ENCODE assay signal across 32 cellular contexts in genomic region chr11:96621161-96621560, GRCh38.
"Had no signal": no experiment of that assay in that cellular context is flagged by ENCODE, and none has a peak within 500 bp of the region (broad histone marks: within the 10 kb centered on the region; RNA-seq: fewer than 3 reads in every experiment).

No MANE protein-coding gene starts in this region.

- H3K4me1 ChIP-seq: body of pancreas, breast epithelium had no signal

- H3K27me3 ChIP-seq: adrenal gland, body of pancreas, brain microvascular endothelial cell, breast epithelium had no signal

- ATAC-seq: activated CD8-positive, alpha-beta T cell treated with anti-CD3 and anti-CD28 coated beads for 36 hours; activated naive CD4-positive, alpha-beta T cell treated with anti-CD3 and anti-CD28 coated beads, Interleukin-2, amount 50 U/mL, for 72 hours; activated T-cell treated with anti-CD3 and anti-CD28 coated beads, Interleukin-2, amount 50 U/mL, for 4 hours; activated T-cell treated with anti-CD3 and anti-CD28 coated beads, Interleukin-2, amount 50 U/mL, for 72 hours; activated T-helper 17 cell treated with anti-CD3 and anti-CD28 coated beads, Interleukin-2, amount 50 U/mL, for 72 hours; body of pancreas had no signal

- H3K27ac ChIP-seq: adrenal gland, body of pancreas, brain microvascular endothelial cell, breast epithelium, VCaP had no signal

- H3K4me3 ChIP-seq: adrenal gland, body of pancreas, breast epithelium had no signal

- DNase-seq: activated B cell treated with CpG ODN at 0.5 μM for 24 hours; activated CD4-positive, alpha-beta memory T cell treated with anti-CD3 and anti-CD28 coated beads for 36 hours; activated CD4-positive, alpha-beta T cell treated with anti-CD3 and anti-CD28 coated beads for 4 hours; activated CD4-positive, alpha-beta T cell treated with anti-CD3 and anti-CD28 coated beads, Interleukin-2, amount 10 ng/mL, durations not matched to agents 24 days and 14 days; activated CD4-positive, alpha-beta T cell treated with anti-CD3 and anti-CD28 coated beads, Interleukin-2, amount 50 U/mL, for 1 hour; activated CD4-positive, alpha-beta T cell treated with anti-CD3 and anti-CD28 coated beads, Interleukin-2, amount 50 U/mL, for 4 hours; activated CD4-positive, CD25-positive, alpha-beta regulatory T cell treated with anti-CD3 and anti-CD28 coated beads, Interleukin-2, amount 50 U/mL, for 72 hours; activated CD8-positive, alpha-beta memory T cell treated with anti-CD3 and anti-CD28 coated beads, Interleukin-2, amount 50 U/mL, for 4 hours; activated CD8-positive, alpha-beta T cell treated with anti-CD3 and anti-CD28 coated beads for 36 hours; activated effector memory CD4-positive, alpha-beta T cell treated with anti-CD3 and anti-CD28 coated beads, Interleukin-2, amount 50 U/mL, for 16 hours; activated gamma-delta T cell treated with Interleukin-2 at 50 U/mL for 16 hours; activated naive CD4-positive, alpha-beta T cell; activated naive CD4-positive, alpha-beta T cell treated with anti-CD3 and anti-CD28 coated beads for 36 hours; activated naive CD4-positive, alpha-beta T cell treated with anti-CD3 and anti-CD28 coated beads, Interleukin-2, amount 50 U/mL, for 16 hours; activated naive CD8-positive, alpha-beta T cell treated with anti-CD3 and anti-CD28 coated beads for 36 hours; activated T-cell treated with anti-CD3 and anti-CD28 coated beads for 4 hours; activated T-cell treated with anti-CD3 and anti-CD28 coated beads, Interleukin-2, amount 50 U/mL, for 1 hour; activated T-cell treated with anti-CD3 and anti-CD28 coated beads, Interleukin-2, amount 50 U/mL, for 4 hours; activated T-cell treated with anti-CD3 and anti-CD28 coated beads, Interleukin-2, amount 50 U/mL, for 72 hours; adrenal gland; amniotic stem cell; aorta; body of pancreas; brain microvascular endothelial cell; central memory CD4-positive, alpha-beta T cell; T-helper 1 cell; T-helper 2 cell; T-helper 9 cell had no signal

- H3K9me3 ChIP-seq: adrenal gland, body of pancreas had no signal

- H3K36me3 ChIP-seq: adrenal gland, brain microvascular endothelial cell, breast epithelium had no signal
